1 cellular context compared by ENCODE assay signal in the genomic region with DNA sequence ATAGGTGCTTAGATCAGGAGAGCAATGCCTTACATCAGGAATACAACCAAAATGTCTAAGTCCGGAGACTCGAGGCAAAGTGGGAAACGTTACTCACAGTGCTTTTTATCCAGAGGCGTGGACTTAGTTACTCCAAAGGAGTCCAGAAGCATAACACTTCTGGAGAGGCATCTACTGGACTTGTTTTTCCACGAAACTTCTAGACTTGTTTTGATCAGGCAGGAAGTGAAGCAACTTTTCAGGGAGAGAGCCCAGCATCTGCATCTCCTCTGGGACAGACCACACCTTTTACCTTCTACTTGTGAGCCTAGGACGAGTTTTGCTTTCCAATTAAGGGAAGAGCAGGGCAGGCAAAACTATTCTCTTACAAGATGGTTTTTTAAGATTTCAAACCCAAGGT.
TF ChIP-seq lines count a peak whose summit lies in the region.

No MANE protein-coding gene starts in this region.

TF ChIP-seq in WTC11, 78 proteins besides CTCF, POLR2A, EP300 and RAD21 (continued from another document):
- TF ChIP-seq, protein P1, sequence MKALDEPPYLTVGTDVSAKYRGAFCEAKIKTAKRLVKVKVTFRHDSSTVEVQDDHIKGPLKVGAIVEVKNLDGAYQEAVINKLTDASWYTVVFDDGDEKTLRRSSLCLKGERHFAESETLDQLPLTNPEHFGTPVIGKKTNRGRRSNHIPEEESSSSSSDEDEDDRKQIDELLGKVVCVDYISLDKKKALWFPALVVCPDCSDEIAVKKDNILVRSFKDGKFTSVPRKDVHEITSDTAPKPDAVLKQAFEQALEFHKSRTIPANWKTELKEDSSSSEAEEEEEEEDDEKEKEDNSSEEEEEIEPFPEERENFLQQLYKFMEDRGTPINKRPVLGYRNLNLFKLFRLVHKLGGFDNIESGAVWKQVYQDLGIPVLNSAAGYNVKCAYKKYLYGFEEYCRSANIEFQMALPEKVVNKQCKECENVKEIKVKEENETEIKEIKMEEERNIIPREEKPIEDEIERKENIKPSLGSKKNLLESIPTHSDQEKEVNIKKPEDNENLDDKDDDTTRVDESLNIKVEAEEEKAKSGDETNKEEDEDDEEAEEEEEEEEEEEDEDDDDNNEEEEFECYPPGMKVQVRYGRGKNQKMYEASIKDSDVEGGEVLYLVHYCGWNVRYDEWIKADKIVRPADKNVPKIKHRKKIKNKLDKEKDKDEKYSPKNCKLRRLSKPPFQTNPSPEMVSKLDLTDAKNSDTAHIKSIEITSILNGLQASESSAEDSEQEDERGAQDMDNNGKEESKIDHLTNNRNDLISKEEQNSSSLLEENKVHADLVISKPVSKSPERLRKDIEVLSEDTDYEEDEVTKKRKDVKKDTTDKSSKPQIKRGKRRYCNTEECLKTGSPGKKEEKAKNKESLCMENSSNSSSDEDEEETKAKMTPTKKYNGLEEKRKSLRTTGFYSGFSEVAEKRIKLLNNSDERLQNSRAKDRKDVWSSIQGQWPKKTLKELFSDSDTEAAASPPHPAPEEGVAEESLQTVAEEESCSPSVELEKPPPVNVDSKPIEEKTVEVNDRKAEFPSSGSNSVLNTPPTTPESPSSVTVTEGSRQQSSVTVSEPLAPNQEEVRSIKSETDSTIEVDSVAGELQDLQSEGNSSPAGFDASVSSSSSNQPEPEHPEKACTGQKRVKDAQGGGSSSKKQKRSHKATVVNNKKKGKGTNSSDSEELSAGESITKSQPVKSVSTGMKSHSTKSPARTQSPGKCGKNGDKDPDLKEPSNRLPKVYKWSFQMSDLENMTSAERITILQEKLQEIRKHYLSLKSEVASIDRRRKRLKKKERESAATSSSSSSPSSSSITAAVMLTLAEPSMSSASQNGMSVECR (CRISPR knock-in tag; IDR thresholded peaks at IDR 0.05; ENCODE audit: borderline replicate concordance), result no peak
- TF ChIP-seq GTF2I (CRISPR knock-in tag; conservative IDR thresholded peaks at IDR 0.05) (no peak), RORB (CRISPR knock-in tag; IDR thresholded peaks at IDR 0.05) (no peak), ZNF232 (CRISPR knock-in tag; IDR thresholded peaks at IDR 0.05) (no peak), ZNF263 (CRISPR knock-in tag; IDR thresholded peaks at IDR 0.05; ENCODE audit: low read depth) (no peak), NFYB (CRISPR knock-in tag; conservative IDR thresholded peaks at IDR 0.05; ENCODE audit: low read depth) (no peak), SOX15 (CRISPR knock-in tag; IDR thresholded peaks at IDR 0.05) (no peak), ZNF423 (CRISPR knock-in tag; IDR thresholded peaks at IDR 0.05) (no peak)
- TF ChIP-seq, protein P2, sequence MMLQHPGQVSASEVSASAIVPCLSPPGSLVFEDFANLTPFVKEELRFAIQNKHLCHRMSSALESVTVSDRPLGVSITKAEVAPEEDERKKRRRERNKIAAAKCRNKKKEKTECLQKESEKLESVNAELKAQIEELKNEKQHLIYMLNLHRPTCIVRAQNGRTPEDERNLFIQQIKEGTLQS (CRISPR knock-in tag; conservative IDR thresholded peaks at IDR 0.05), result no peak
- TF ChIP-seq, protein P3, sequence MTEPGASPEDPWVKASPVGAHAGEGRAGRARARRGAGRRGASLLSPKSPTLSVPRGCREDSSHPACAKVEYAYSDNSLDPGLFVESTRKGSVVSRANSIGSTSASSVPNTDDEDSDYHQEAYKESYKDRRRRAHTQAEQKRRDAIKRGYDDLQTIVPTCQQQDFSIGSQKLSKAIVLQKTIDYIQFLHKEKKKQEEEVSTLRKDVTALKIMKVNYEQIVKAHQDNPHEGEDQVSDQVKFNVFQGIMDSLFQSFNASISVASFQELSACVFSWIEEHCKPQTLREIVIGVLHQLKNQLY (CRISPR knock-in tag; IDR thresholded peaks at IDR 0.05), result no peak
- TF ChIP-seq, protein P4, sequence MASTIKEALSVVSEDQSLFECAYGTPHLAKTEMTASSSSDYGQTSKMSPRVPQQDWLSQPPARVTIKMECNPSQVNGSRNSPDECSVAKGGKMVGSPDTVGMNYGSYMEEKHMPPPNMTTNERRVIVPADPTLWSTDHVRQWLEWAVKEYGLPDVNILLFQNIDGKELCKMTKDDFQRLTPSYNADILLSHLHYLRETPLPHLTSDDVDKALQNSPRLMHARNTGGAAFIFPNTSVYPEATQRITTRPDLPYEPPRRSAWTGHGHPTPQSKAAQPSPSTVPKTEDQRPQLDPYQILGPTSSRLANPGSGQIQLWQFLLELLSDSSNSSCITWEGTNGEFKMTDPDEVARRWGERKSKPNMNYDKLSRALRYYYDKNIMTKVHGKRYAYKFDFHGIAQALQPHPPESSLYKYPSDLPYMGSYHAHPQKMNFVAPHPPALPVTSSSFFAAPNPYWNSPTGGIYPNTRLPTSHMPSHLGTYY (CRISPR knock-in tag; IDR thresholded peaks at IDR 0.05), result no peak
- TF ChIP-seq, protein P5, sequence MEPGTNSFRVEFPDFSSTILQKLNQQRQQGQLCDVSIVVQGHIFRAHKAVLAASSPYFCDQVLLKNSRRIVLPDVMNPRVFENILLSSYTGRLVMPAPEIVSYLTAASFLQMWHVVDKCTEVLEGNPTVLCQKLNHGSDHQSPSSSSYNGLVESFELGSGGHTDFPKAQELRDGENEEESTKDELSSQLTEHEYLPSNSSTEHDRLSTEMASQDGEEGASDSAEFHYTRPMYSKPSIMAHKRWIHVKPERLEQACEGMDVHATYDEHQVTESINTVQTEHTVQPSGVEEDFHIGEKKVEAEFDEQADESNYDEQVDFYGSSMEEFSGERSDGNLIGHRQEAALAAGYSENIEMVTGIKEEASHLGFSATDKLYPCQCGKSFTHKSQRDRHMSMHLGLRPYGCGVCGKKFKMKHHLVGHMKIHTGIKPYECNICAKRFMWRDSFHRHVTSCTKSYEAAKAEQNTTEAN (CRISPR knock-in tag; IDR thresholded peaks at IDR 0.05), result no peak
